In genomic region chr1:108746382-108747127, GRCh38 we compare ENCODE assay signal across 7 cellular contexts. TPM values are rescaled to one million over a fixed set of nuclear protein-coding genes. Genes with fewer than 3 reads are reported as not detected.
DNase-seq lines count a peak whose midpoint lies in the region; ATAC-seq and TF ChIP-seq lines count a peak whose summit lies in the region.

TSS of gene STXBP3 (plus strand) at chr1:108746674. CDS start at chr1:108746738, 64 bp downstream.

- H3K4me1 ChIP-seq in ascending aorta (peaks cover 0 to 8% of the 10 kb centered on the region in 2 donors), right cardiac atrium (ENCODE audit: control insufficient read depth, insufficient read depth, low read length) (no peaks in the 10 kb centered on the region), rectal smooth muscle tissue (ENCODE audit: control insufficient read depth, insufficient read depth, low read length) (peaks cover 5% of the 10 kb centered on the region)

- H3K27me3 ChIP-seq in ascending aorta, result no peaks in the 10 kb centered on the region
- H3K27me3 ChIP-seq in right cardiac atrium (ENCODE audit: control insufficient read depth, insufficient read depth), result no peaks in the 10 kb centered on the region
- H3K27me3 ChIP-seq in rectal smooth muscle tissue (ENCODE audit: control insufficient read depth, insufficient read depth, low read length), result no peaks in the 10 kb centered on the region

- intact Hi-C loops in T-helper 2 cell treated with Interferon-gamma antibody and Interleukin-4, amounts not matched to agents 100 ng/mL and 5 ng/mL, for 36 hours (cut with micrococcal nuclease), result loop anchor here (1.0 to 5.0 kb wide), 14 partner anchors 42 to 544 kb away; partner anchors contain the start of genes ELAPOR1, GPSM2, HENMT1 and PRPF38B
- intact Hi-C loops in ascending aorta (cut with DNase I) (loop anchor here (1.0 to 10.0 kb wide), 8 partner anchors 54 to 216 kb away; partner anchors contain the start of genes CLCC1, EEIG2, HENMT1 and PRPF38B), right cardiac atrium (cut with DNase I) (loop anchor here in 2 of 4 donors (10.0 kb wide), 1 partner anchor 52 kb away; the partner anchor contains the start of gene PRPF38B (in 2 of the 2))

- H3K4me3 ChIP-seq in ascending aorta, result peak within 1 kb of the TSS; percentile 71 to 89
- H3K4me3 ChIP-seq in right cardiac atrium (ENCODE audit: low read length), result peak within 1 kb of the TSS; percentile 75
- H3K4me3 ChIP-seq in rectal smooth muscle tissue (ENCODE audit: low read length), result peak within 1 kb of the TSS; percentile 92

- ATAC-seq in HG02938 (IDR thresholded peaks at IDR 0.05; ENCODE audit: unreplicated experiment), result peak; percentile 92
- peak; percentile 96 to 97 for ATAC-seq in right cardiac atrium

- H3K27ac ChIP-seq in ascending aorta, result peak within 1 kb of the TSS; percentile 96 to 97
- peak within 1 kb of the TSS; percentile 96 for H3K27ac ChIP-seq in right cardiac atrium (ENCODE audit: low read length)
- H3K27ac ChIP-seq in rectal smooth muscle tissue (ENCODE audit: low read depth, low read length), result peak within 1 kb of the TSS; percentile 96

- TF ChIP-seq CTCF in ascending aorta (IDR thresholded peaks at IDR 0.05), result peak; percentile 84 to 97 (median 94)

- H3K9ac ChIP-seq in rectal smooth muscle tissue (ENCODE audit: low read length), result peak within 1 kb of the TSS; percentile 97

- DNase-seq in NCI-H187 (lab: John Stamatoyannopoulos, UW), result peak; percentile 93 to 96
- DNase-seq in ascending aorta (ENCODE audit: low spot score in 2 of 2), result peak; percentile 92 to 99
- peak; percentile 99 to 100 (median 100) for DNase-seq in right cardiac atrium

- TF ChIP-seq POLR2A in GM15510 (IDR thresholded peaks at IDR 0.05; ENCODE audit: borderline replicate concordance, extremely low read depth, insufficient read length), result peak; percentile 88

- H3K36me3 ChIP-seq in ascending aorta (no peaks in the 10 kb centered on the region), rectal smooth muscle tissue (ENCODE audit: control insufficient read depth, insufficient read depth, low read length) (no peaks in the 10 kb centered on the region)

- under 1% methylated on average over 71 of the region's 71 CpGs for WGBS in right cardiac atrium

- H3K9me3 ChIP-seq in ascending aorta (no peaks in the 10 kb centered on the region), right cardiac atrium (ENCODE audit: control insufficient read depth, low read length) (no peaks in the 10 kb centered on the region)

RNA-seq across cellular contexts. Expression of gene STXBP3, which starts in this region (rescaled TPM):
- total RNA-seq in T-helper 2 cell treated with Interferon-gamma antibody and Interleukin-4, amounts not matched to agents 100 ng/mL and 5 ng/mL, for 36 hours, result 48.5 and 54.4 TPM in 2 replicates
- total RNA-seq in ascending aorta (13.7 TPM), right cardiac atrium (10 to 100 TPM; 25.5 to 32.4 (median 29.3) TPM)
- polyA plus RNA-seq in right cardiac atrium, result 27.2 TPM

Comparison
In these comparisons a context has a peak if more than half of its experiments do, and no peak if none do; other contexts are left out.
1. Peak in every context shown above with its lines: DNase-seq, ATAC-seq, H3K4me3 ChIP-seq and H3K27ac ChIP-seq.